Comparison of ENCODE assay signal across 1 cellular context in the genomic region with DNA sequence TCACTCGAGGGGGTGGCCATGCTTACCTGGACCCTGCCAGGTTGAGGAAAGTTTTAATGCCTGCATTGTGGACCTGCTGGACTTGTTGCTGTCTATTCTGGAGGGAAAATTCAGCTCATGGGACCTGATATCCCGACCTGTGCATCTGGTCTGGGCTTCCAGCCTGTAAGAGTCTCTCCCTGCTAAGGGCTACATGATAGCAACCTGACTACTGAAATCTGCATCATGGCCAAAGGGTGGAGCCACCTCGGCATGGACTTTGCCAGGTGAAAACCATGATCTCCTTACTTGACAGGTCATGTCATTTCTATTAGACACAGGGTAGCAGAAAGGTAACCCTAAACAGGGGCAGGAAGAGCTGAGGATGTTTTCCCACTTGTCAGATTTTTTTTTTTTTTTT.
TF ChIP-seq lines count a peak whose summit lies in the region.

No MANE protein-coding gene starts in this region.

TF ChIP-seq in HepG2, 621 proteins besides CTCF, POLR2A, EP300 and RAD21 (continued from another document):
- no peak for TF ChIP-seq GMEB1 (CRISPR knock-in tag; IDR thresholded peaks at IDR 0.05; ENCODE audit: borderline replicate concordance)
- no peak for TF ChIP-seq ZMAT3 (CRISPR knock-in tag; conservative IDR thresholded peaks at IDR 0.05)
- TF ChIP-seq GPN1 (CRISPR knock-in tag; IDR thresholded peaks at IDR 0.05; ENCODE audit: borderline replicate concordance): no peak
- TF ChIP-seq GFI1 (CRISPR knock-in tag; IDR thresholded peaks at IDR 0.05; ENCODE audit: borderline replicate concordance): no peak
- no peak for TF ChIP-seq UBTF (CRISPR knock-in tag; IDR thresholded peaks at IDR 0.05)
- no peak for TF ChIP-seq HOXA7 (CRISPR knock-in tag; IDR thresholded peaks at IDR 0.05)
- no peak for TF ChIP-seq ISX (CRISPR knock-in tag; conservative IDR thresholded peaks at IDR 0.05)
- TF ChIP-seq, protein P1, sequence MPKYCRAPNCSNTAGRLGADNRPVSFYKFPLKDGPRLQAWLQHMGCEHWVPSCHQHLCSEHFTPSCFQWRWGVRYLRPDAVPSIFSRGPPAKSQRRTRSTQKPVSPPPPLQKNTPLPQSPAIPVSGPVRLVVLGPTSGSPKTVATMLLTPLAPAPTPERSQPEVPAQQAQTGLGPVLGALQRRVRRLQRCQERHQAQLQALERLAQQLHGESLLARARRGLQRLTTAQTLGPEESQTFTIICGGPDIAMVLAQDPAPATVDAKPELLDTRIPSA (CRISPR knock-in tag; IDR thresholded peaks at IDR 0.05; ENCODE audit: borderline replicate concordance): no peak
- TF ChIP-seq, protein P2, sequence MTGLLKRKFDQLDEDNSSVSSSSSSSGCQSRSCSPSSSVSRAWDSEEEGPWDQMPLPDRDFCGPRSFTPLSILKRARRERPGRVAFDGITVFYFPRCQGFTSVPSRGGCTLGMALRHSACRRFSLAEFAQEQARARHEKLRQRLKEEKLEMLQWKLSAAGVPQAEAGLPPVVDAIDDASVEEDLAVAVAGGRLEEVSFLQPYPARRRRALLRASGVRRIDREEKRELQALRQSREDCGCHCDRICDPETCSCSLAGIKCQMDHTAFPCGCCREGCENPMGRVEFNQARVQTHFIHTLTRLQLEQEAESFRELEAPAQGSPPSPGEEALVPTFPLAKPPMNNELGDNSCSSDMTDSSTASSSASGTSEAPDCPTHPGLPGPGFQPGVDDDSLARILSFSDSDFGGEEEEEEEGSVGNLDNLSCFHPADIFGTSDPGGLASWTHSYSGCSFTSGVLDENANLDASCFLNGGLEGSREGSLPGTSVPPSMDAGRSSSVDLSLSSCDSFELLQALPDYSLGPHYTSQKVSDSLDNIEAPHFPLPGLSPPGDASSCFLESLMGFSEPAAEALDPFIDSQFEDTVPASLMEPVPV (CRISPR knock-in tag; IDR thresholded peaks at IDR 0.05): no peak
- no peak for TF ChIP-seq FLYWCH1 (CRISPR knock-in tag; IDR thresholded peaks at IDR 0.05)
- no peak for TF ChIP-seq ZKSCAN8 (CRISPR knock-in tag; IDR thresholded peaks at IDR 0.05; ENCODE audit: borderline replicate concordance)
- no peak for TF ChIP-seq KMT2B (CRISPR knock-in tag; IDR thresholded peaks at IDR 0.05)
- no peak for TF ChIP-seq ZNF282 (IDR thresholded peaks at IDR 0.05; ENCODE audit: partially characterized antibody)
